Comparison of ENCODE assay signal across 28 cellular contexts in the genomic region with DNA sequence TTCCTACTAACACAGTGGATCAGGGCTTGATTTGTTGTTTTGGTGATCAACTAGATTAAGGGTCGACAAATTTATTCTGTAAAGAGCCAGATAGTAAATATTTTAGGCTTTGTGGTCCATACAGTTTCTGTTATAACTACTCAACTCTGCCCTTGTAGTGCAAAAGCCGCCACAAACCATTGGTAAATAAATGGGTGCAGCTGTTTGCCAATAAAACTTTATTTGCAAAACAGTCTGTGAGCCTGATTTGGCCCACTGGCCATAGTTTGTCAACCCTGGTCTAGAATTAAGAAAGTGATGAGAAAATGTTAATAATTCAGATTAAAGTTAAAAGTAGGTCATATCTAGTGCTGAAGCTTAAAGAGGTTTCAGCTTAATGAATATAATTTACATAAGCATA.
"Had no signal": no experiment of that assay in that cellular context is flagged by ENCODE, and none has a peak within 500 bp of the region (broad histone marks: within the 10 kb centered on the region; RNA-seq: fewer than 3 reads in every experiment).

No MANE protein-coding gene starts in this region.

- H3K36me3 ChIP-seq: brain microvascular endothelial cell, esophagus muscularis mucosa, gastrocnemius medialis, heart left ventricle had no signal

- ATAC-seq: activated T-cell treated with anti-CD3 and anti-CD28 coated beads, Interleukin-2, amount 50 U/mL, for 4 hours; effector memory CD8-positive, alpha-beta T cell; foreskin keratinocyte; gastrocnemius medialis; heart left ventricle; WTC11 had no signal

- H3K4me3 ChIP-seq: esophagus muscularis mucosa, gastrocnemius medialis, heart left ventricle had no signal

- H3K4me3 Mint-ChIP-seq: activated CD4-positive, alpha-beta memory T cell treated with anti-CD3 and anti-CD28 coated beads, Interleukin-2, amount 10 ng/mL, durations not matched to agents 7 days and 5 days; activated CD4-positive, alpha-beta T cell treated with anti-CD3 and anti-CD28 coated beads, Interleukin-2, amount 10 ng/mL, durations not matched to agents 7 days and 5 days; activated naive CD4-positive, alpha-beta T cell treated with anti-CD3 and anti-CD28 coated beads, Interleukin-2, amount 10 ng/mL, durations not matched to agents 7 days and 5 days; activated naive CD8-positive, alpha-beta T cell; activated T-cell treated with anti-CD3 and anti-CD28 coated beads, Interleukin-2, amount 50 U/mL, for 4 hours; effector memory CD8-positive, alpha-beta T cell; WTC11 had no signal

- DNase-seq: activated CD4-positive, alpha-beta memory T cell treated with anti-CD3 and anti-CD28 coated beads, Interleukin-2, amount 10 ng/mL, durations not matched to agents 7 days and 5 days; activated CD4-positive, alpha-beta T cell treated with anti-CD3 and anti-CD28 coated beads for 1 hour; activated CD4-positive, alpha-beta T cell treated with anti-CD3 and anti-CD28 coated beads for 4 hours; activated CD4-positive, alpha-beta T cell treated with anti-CD3 and anti-CD28 coated beads, Interleukin-2, amount 10 ng/mL, durations not matched to agents 7 days and 5 days; activated CD4-positive, alpha-beta T cell treated with anti-CD3 and anti-CD28 coated beads, Interleukin-2, amount 50 U/mL, for 4 hours; activated effector memory CD4-positive, alpha-beta T cell treated with anti-CD3 and anti-CD28 coated beads, Interleukin-2, amount 50 U/mL, for 16 hours; activated naive CD4-positive, alpha-beta T cell treated with anti-CD3 and anti-CD28 coated beads, Interleukin-2, amount 10 ng/mL, durations not matched to agents 7 days and 5 days; activated T-cell treated with anti-CD3 and anti-CD28 coated beads, Interleukin-2, amount 50 U/mL, for 4 hours; amniotic stem cell; anterior cingulate cortex; brain microvascular endothelial cell; cortex of kidney; dermis blood vessel endothelial cell; effector CD4-positive, alpha-beta T cell; effector memory CD8-positive, alpha-beta T cell; erythroblast; foreskin keratinocyte; gastrocnemius medialis; glutamatergic neuron; heart left ventricle; T-helper 2 cell had no signal

- H3K27ac ChIP-seq: brain microvascular endothelial cell, esophagus muscularis mucosa, foreskin keratinocyte, gastrocnemius medialis, heart left ventricle had no signal

- H3K27me3 Mint-ChIP-seq: activated naive CD4-positive, alpha-beta T cell treated with anti-CD3 and anti-CD28 coated beads, Interleukin-2, amount 10 ng/mL, durations not matched to agents 7 days and 5 days; activated naive CD8-positive, alpha-beta T cell; effector memory CD8-positive, alpha-beta T cell had no signal

- H3K9me3 ChIP-seq: esophagus muscularis mucosa, gastrocnemius medialis, heart left ventricle had no signal

- H3K27me3 ChIP-seq: brain microvascular endothelial cell, esophagus muscularis mucosa, foreskin keratinocyte, gastrocnemius medialis had no signal

- H3K27ac Mint-ChIP-seq: activated CD4-positive, alpha-beta memory T cell treated with anti-CD3 and anti-CD28 coated beads, Interleukin-2, amount 10 ng/mL, durations not matched to agents 7 days and 5 days; activated CD4-positive, alpha-beta T cell treated with anti-CD3 and anti-CD28 coated beads, Interleukin-2, amount 10 ng/mL, durations not matched to agents 7 days and 5 days; activated naive CD4-positive, alpha-beta T cell treated with anti-CD3 and anti-CD28 coated beads, Interleukin-2, amount 10 ng/mL, durations not matched to agents 7 days and 5 days; activated naive CD8-positive, alpha-beta T cell; activated T-helper 2 cell treated with anti-CD3 and anti-CD28 coated beads, Interferon-gamma antibody, Interleukin-2, Interleukin-4, amounts not matched to agents 10 μg/mL and 5 μg/mL and 100 μg/mL, durations not matched to agents 14 hours and 24 hours and 36 hours; WTC11 had no signal

- H3K4me1 Mint-ChIP-seq: WTC11 had no signal

- H3K9me3 Mint-ChIP-seq: activated CD4-positive, alpha-beta memory T cell treated with anti-CD3 and anti-CD28 coated beads, Interleukin-2, amount 10 ng/mL, durations not matched to agents 7 days and 5 days; activated CD4-positive, alpha-beta T cell treated with anti-CD3 and anti-CD28 coated beads, Interleukin-2, amount 10 ng/mL, durations not matched to agents 7 days and 5 days; activated naive CD4-positive, alpha-beta T cell treated with anti-CD3 and anti-CD28 coated beads, Interleukin-2, amount 10 ng/mL, durations not matched to agents 7 days and 5 days; activated T-cell treated with anti-CD3 and anti-CD28 coated beads, Interleukin-2, amount 50 U/mL, for 4 hours; activated T-helper 2 cell treated with anti-CD3 and anti-CD28 coated beads, Interferon-gamma antibody, Interleukin-2, Interleukin-4, amounts not matched to agents 10 μg/mL and 5 μg/mL and 100 μg/mL, durations not matched to agents 14 hours and 24 hours and 36 hours; effector memory CD8-positive, alpha-beta T cell; WTC11 had no signal

- FAIRE-seq: astrocyte, bronchial epithelial cell, colon had no signal

- H3K36me3 Mint-ChIP-seq: activated naive CD4-positive, alpha-beta T cell treated with anti-CD3 and anti-CD28 coated beads, Interleukin-2, amount 10 ng/mL, durations not matched to agents 7 days and 5 days; activated naive CD8-positive, alpha-beta T cell; WTC11 had no signal
